Comparison of ENCODE assay signal across 8 cellular contexts in the genomic region with DNA sequence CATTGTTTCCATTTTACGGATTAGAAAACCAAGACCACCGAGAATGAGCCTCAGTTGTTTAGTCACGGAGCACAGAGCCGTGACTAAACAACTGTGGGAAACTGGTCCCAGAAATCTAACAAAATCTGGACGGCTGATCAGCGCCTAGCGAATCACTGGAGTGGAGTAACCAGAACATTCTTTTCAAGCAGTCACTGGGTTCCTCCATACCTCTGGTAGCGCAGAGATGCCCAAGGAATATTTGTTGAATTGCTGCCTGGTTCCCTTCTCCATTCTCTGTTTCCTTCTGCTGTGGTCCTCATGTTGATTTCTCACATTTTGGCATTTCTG.
DNase-seq lines count a peak whose midpoint lies in the region; ATAC-seq and TF ChIP-seq lines count a peak whose summit lies in the region.

No MANE protein-coding gene starts in this region.

- peaks cover 7% of the 10 kb centered on the region for H3K4me1 ChIP-seq in foreskin keratinocyte

- peak overlapping the region; percentile 77 for H3K4me3 ChIP-seq in H7 (ENCODE audit: insufficient read depth, low read depth, low read length)
- H3K4me3 ChIP-seq in WERI-Rb-1 (ENCODE audit: low read depth, low read length) = peak overlapping the region; percentile 86
- peak overlapping the region in 5 of 7 experiments; percentile 26 to 45 (median 40) for H3K4me3 ChIP-seq in skin epidermis

- DNase-seq in H7 (peak; percentile 11), WERI-Rb-1 (no peak), foreskin keratinocyte (peak in 1 of 2 donors; percentile 3)
- no peak for DNase-seq in NK-92 treated with Interleukin-12 subunit alpha and Interleukin-12 subunit beta, amount 100 ng/mL, for 24 hours (lab: John Stamatoyannopoulos, UW)

- ATAC-seq in foreskin keratinocyte (no peak), GM21423 (IDR thresholded peaks at IDR 0.05; ENCODE audit: unreplicated experiment) (no peak), GM18867 (IDR thresholded peaks at IDR 0.05; ENCODE audit: unreplicated experiment) (no peak), HG02678 (IDR thresholded peaks at IDR 0.05; ENCODE audit: unreplicated experiment) (no peak)

- no peaks in the 10 kb centered on the region for H3K36me3 ChIP-seq in H7 (replicated peaks; ENCODE audit: control insufficient read depth, insufficient read depth, low read length)
- H3K36me3 ChIP-seq in WERI-Rb-1 = no peaks in the 10 kb centered on the region

- H3K27me3 ChIP-seq in H7 (ENCODE audit: control insufficient read depth, insufficient read depth, low read length) (peaks cover 8% of the 10 kb centered on the region; the same call in 1 of the 2 replicates), WERI-Rb-1 (ENCODE audit: insufficient read depth, low read depth, severe bottlenecking) (no peaks in the 10 kb centered on the region), foreskin keratinocyte (peaks cover 11% of the 10 kb centered on the region)

- TF ChIP-seq CTCF in WERI-Rb-1 (IDR thresholded peaks at IDR 0.05; ENCODE audit: low read depth, low read length) (no peak), foreskin keratinocyte (conservative IDR thresholded peaks at IDR 0.05) (no peak)

- no peak overlapping the region; the same call in 1 of the 2 replicates for H3K27ac ChIP-seq in WERI-Rb-1
- H3K27ac ChIP-seq in foreskin keratinocyte = peak overlapping the region; percentile 80
- H3K27ac ChIP-seq in skin epidermis = no peak overlapping the region

- no peaks in the 10 kb centered on the region for H3K9me3 ChIP-seq in WERI-Rb-1 (ENCODE audit: severe bottlenecking)
